In genomic region chr17:56979091-56979480, GRCh38 we compare ENCODE assay signal across 8 cellular contexts. TPM values are rescaled to one million over a fixed set of nuclear protein-coding genes. Genes with fewer than 3 reads are reported as not detected.
DNase-seq lines count a peak whose midpoint lies in the region; ATAC-seq and TF ChIP-seq lines count a peak whose summit lies in the region.

No MANE protein-coding gene starts in this region.

- ATAC-seq in HG03175 (IDR thresholded peaks at IDR 0.05; ENCODE audit: unreplicated experiment), result peak; percentile 13
- no peak for ATAC-seq in HG03108 (IDR thresholded peaks at IDR 0.05; ENCODE audit: unreplicated experiment)
- ATAC-seq in HG03521 (IDR thresholded peaks at IDR 0.05; ENCODE audit: unreplicated experiment), result no peak
- ATAC-seq in foreskin keratinocyte, result no peak

- no peak for TF ChIP-seq POLR2A in breast epithelium (IDR thresholded peaks at IDR 0.05)

- H3K4me3 ChIP-seq in GM08714 (ENCODE audit: low read length) (peak overlapping the region; percentile 99), breast epithelium (peak overlapping the region; percentile 45 to 76 (median 63)), neutrophil (ENCODE audit: low read depth in 1 of 2, low read length in 1 of 2) (peak overlapping the region; percentile 58 to 63)

- H3K36me3 ChIP-seq in breast epithelium, result no peaks in the 10 kb centered on the region
- no peaks in the 10 kb centered on the region for H3K36me3 ChIP-seq in neutrophil

- intact Hi-C loops in breast epithelium (cut with DNase I; ENCODE audit: low total_unique reads), result no loop called here

- H3K27ac ChIP-seq in breast epithelium (peak overlapping the region; percentile 38 to 73), neutrophil (peak overlapping the region; percentile 73), foreskin keratinocyte (no peak overlapping the region)

- no peaks in the 10 kb centered on the region for H3K27me3 ChIP-seq in breast epithelium
- no peaks in the 10 kb centered on the region for H3K27me3 ChIP-seq in neutrophil
- H3K27me3 ChIP-seq in foreskin keratinocyte, result no peaks in the 10 kb centered on the region

- H3K4me1 ChIP-seq in breast epithelium (no peaks in the 10 kb centered on the region), neutrophil (ENCODE audit: control insufficient read depth in 1 of 2, insufficient read depth in 1 of 2, low read depth in 1 of 2, low read length in 1 of 2) (peaks cover 52 to 56% of the 10 kb centered on the region in 2 experiments), foreskin keratinocyte (peaks cover 27% of the 10 kb centered on the region)

- DNase-seq in breast epithelium (ENCODE audit: low spot score in 2 of 2) (no peak), DMS79 (lab: John Stamatoyannopoulos, UW) (no peak), foreskin keratinocyte (no peak)

- H3K9me3 ChIP-seq in breast epithelium (no peaks in the 10 kb centered on the region), neutrophil (no peaks in the 10 kb centered on the region)

- TF ChIP-seq CTCF in breast epithelium (IDR thresholded peaks at IDR 0.05) (no peak), neutrophil (IDR thresholded peaks at IDR 0.05) (no peak), foreskin keratinocyte (conservative IDR thresholded peaks at IDR 0.05) (no peak)

RNA-seq across cellular contexts. Expression of gene SCPEP1, which starts 1.2 kb away (rescaled TPM):
- total RNA-seq in breast epithelium (100 to 1,000 TPM in 2 of 3 donors, 10 to 100 TPM in 1; 55.4 to 264 (median 146) TPM), foreskin keratinocyte (29.3 and 31.6 TPM in 2 replicates)
- 22.4 and 26.2 TPM in 2 replicates for polyA plus RNA-seq in foreskin keratinocyte

RNA-seq across cellular contexts. Expression of gene COIL, which starts 18.2 kb away (rescaled TPM):
- total RNA-seq in breast epithelium, result 10 to 100 TPM in 2 of 3 donors, 1 to 10 TPM in 1; 8.8 to 23.0 (median 16.7) TPM
- 18.6 and 19.9 TPM in 2 replicates for total RNA-seq in foreskin keratinocyte
- polyA plus RNA-seq in foreskin keratinocyte, result 10.2 and 11.6 TPM in 2 replicates
